ENCODE assay signal across 8 cellular contexts in the genomic region with DNA sequence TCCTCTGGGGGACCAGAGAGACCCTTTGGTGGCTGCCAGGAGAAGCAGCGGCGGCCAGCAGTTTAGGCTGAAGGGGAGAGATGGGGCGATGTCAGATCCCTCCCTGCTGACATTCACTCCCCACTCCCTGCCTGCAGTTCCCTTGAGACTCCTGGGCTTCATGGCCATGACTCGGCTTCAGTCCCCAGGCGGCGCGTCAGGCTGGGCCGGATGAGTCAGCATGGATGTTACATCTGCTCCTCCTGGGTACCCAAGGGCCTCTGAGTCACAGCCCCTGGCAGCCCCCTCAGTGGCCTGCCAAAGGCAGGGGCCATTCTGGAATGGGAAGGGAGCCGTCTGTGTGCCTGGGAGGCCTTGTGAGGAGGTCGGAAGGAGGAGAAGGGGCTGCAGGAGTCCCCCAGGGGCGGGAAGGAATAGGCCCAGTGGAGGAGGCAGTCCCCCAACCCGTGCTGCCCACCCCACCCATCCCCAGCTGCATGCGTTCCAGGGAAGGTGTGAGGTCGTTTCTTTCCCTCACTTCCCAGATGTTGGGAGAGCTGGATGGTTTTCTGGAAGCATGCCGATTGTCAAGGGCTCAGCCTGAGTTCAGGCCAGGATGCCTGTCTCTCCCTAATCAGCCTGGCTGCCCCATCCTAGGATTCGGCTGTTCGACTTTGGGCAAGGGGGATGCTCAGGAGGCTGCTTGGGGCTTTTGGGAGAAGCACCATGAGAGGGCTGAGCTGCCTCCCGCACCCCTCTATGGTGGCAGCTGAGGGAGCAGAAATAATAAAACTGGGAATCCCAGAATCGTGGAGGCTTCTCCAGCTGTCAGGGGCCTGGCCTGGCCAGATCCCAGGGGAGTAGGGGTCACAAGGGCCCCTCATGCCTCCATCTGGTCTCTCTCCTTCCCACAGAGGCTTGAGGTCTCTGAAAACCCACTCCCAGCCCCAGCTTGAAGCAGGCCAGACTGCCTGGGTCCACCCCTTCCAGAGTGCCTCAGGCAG. TPM values are rescaled to one million over a fixed set of nuclear protein-coding genes. Genes with fewer than 3 reads are reported as not detected.
DNase-seq lines count a peak whose midpoint lies in the region; ATAC-seq and TF ChIP-seq lines count a peak whose summit lies in the region.

No MANE protein-coding gene starts in this region.

- H3K4me3 ChIP-seq in astrocyte of the cerebellum (ENCODE audit: low read depth, low read length) (no peak overlapping the region), lower lobe of right lung (no peak overlapping the region)

- no peaks in the 10 kb centered on the region for H3K4me1 ChIP-seq in lower lobe of right lung

- H3K27ac ChIP-seq in lower lobe of right lung = no peak overlapping the region

- no peaks in the 10 kb centered on the region for H3K9me3 ChIP-seq in lower lobe of right lung

- peaks cover 33% of the 10 kb centered on the region for H3K27me3 ChIP-seq in lower lobe of right lung (ENCODE audit: low read depth)

- intact Hi-C loops in lower lobe of right lung (cut with DNase I) = no loop called here

- DNase-seq in Caki2 (ENCODE audit: low read depth) = peak; percentile 70
- DNase-seq in LHCN-M2 (ENCODE audit: low read depth) = peak; percentile 89
- DNase-seq in astrocyte of the cerebellum (ENCODE audit: low read depth) = peak; percentile 45
- peak; percentile 41 for DNase-seq in lower lobe of right lung
- DNase-seq in mucosa of gallbladder (ENCODE audit: low spot score) = no peak
- no peak for DNase-seq in HT-29 (ENCODE audit: low spot score)

- no peaks in the 10 kb centered on the region for H3K36me3 ChIP-seq in lower lobe of right lung

- peak in 1 of 2 donors; percentile 45 for ATAC-seq in lower lobe of right lung
- ATAC-seq in GM19397 (IDR thresholded peaks at IDR 0.05; ENCODE audit: unreplicated experiment) = no peak
- no peak for ATAC-seq in HG03571 (IDR thresholded peaks at IDR 0.05; ENCODE audit: unreplicated experiment)

- in situ Hi-C loops in Caki2 (cut with HindIII; ENCODE audit: low pct_unique_long_range_greater_than_20kb, low sequenced_read_pairs) = no loop called here
- in situ Hi-C loops in astrocyte of the cerebellum (cut with HindIII; ENCODE audit: low sequenced_read_pairs) = no loop called here

- TF ChIP-seq CTCF in astrocyte of the cerebellum (IDR thresholded peaks at IDR 0.05; ENCODE audit: low read depth, low read length, missing control alignments) (no peak), lower lobe of right lung (IDR thresholded peaks at IDR 0.05) (no peak)

RNA-seq across cellular contexts. Expression of a gene that starts 9.7 kb away (rescaled TPM):
- 4.5 and 7.2 TPM in 2 replicates for total RNA-seq in Caki2 (2014; rRNA removed; shearing (Covaris generic); ENCODE audit: low replicate concordance)
- total RNA-seq in LHCN-M2 (2014; rRNA removed) (0.57 and 0.71 TPM in 2 replicates), lower lobe of right lung (0.18 TPM), mucosa of gallbladder (0.40 TPM)
- 0.39 TPM for polyA plus RNA-seq in LHCN-M2 (2012)
- total RNA-seq in HT-29 (2014; rRNA removed; shearing (Covaris generic)) = not detected in 2 replicates

Comparison
In these comparisons a context has a peak if more than half of its experiments do, and no peak if none do; other contexts are left out.
1. DNase-seq: peak in Caki2 (single experiment), LHCN-M2 (single experiment), astrocyte of the cerebellum (single experiment) and lower lobe of right lung (single experiment); none in mucosa of gallbladder (single experiment) and HT-29 (single experiment).